In the genomic region with DNA sequence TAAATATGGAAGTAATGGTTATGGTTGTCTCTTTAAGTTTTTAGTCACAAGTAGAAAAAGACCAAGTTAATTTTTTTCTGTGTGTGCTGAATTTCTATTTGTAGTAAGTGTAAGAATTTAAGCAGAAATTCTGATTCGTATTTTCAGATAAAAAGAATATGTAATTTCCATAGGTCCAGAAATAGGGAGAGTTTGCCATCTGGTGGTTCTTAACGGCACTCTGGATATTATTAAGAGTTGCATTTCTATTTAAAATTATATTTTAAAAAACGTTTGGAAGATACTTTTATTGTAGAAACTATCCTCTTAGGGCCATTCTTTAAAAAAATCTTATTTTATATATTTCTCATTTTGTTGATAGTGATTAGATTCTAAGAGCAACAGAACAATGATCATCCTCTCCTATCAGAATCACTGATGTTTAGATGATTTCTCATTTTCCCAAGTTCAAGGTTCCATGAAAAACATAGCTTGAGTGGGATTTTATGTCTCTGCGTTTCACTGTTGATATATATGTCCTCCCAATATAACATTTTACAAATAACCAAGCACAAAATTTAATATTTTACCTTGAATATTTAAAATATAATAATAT, we compare ENCODE assay signal across 1 cellular context.
TF ChIP-seq lines count a peak whose summit lies in the region.

No MANE protein-coding gene starts in this region.

TF ChIP-seq in K562, 482 proteins besides CTCF, POLR2A, EP300 and RAD21 (continued from another document):
- TF ChIP-seq, protein P1, sequence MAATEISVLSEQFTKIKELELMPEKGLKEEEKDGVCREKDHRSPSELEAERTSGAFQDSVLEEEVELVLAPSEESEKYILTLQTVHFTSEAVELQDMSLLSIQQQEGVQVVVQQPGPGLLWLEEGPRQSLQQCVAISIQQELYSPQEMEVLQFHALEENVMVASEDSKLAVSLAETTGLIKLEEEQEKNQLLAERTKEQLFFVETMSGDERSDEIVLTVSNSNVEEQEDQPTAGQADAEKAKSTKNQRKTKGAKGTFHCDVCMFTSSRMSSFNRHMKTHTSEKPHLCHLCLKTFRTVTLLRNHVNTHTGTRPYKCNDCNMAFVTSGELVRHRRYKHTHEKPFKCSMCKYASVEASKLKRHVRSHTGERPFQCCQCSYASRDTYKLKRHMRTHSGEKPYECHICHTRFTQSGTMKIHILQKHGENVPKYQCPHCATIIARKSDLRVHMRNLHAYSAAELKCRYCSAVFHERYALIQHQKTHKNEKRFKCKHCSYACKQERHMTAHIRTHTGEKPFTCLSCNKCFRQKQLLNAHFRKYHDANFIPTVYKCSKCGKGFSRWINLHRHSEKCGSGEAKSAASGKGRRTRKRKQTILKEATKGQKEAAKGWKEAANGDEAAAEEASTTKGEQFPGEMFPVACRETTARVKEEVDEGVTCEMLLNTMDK (IDR thresholded peaks at IDR 0.05; ENCODE audit: borderline replicate concordance, insufficient read depth, low read depth, low read length, poor library complexity, severe bottlenecking): no peak
- TF ChIP-seq L3MBTL2 (IDR thresholded peaks at IDR 0.05): no peak
- TF ChIP-seq NCOA2 (IDR thresholded peaks at IDR 0.05; ENCODE audit: partially characterized antibody in 2 of 2): no peak
- TF ChIP-seq GTF2F1 (IDR thresholded peaks at IDR 0.05; ENCODE audit: low read depth, low read length): no peak
- TF ChIP-seq SMARCB1 (IDR thresholded peaks at IDR 0.05; ENCODE audit: insufficient read length, low read depth): no peak
- TF ChIP-seq, protein P2, sequence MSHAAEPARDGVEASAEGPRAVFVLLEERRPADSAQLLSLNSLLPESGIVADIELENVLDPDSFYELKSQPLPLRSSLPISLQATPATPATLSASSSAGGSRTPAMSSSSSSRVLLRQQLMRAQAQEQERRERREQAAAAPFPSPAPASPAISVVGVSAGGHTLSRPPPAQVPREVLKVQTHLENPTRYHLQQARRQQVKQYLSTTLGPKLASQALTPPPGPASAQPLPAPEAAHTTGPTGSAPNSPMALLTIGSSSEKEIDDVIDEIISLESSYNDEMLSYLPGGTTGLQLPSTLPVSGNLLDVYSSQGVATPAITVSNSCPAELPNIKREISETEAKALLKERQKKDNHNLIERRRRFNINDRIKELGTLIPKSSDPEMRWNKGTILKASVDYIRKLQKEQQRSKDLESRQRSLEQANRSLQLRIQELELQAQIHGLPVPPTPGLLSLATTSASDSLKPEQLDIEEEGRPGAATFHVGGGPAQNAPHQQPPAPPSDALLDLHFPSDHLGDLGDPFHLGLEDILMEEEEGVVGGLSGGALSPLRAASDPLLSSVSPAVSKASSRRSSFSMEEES (CRISPR knock-in tag; IDR thresholded peaks at IDR 0.05): no peak
- no peak for TF ChIP-seq TEAD2 (tag; IDR thresholded peaks at IDR 0.05)
- TF ChIP-seq ZBTB17 (CRISPR knock-in tag; IDR thresholded peaks at IDR 0.05): no peak
- TF ChIP-seq ZNF609 (CRISPR knock-in tag; IDR thresholded peaks at IDR 0.05; ENCODE audit: borderline replicate concordance): no peak
